Comparison of ENCODE assay signal across 12 cellular contexts in the genomic region with DNA sequence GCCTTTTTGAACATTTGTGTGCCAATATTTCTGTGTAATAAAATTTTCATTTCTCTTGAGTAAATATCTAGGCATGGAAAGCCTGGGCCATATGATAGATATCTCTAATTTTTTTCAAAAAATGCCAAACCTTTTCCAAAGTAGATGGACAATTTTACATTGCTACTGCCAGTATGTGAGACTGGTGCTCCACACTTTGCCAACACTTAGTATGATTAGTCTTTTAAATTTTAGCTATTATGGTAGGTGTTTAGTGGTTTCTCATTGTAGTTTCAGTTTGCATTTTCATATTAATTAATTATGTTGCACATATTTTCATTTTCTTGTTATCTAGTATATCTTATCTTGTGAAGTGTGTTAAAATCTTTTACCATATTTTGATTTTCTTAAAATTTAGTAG. TPM values are rescaled to one million over a fixed set of nuclear protein-coding genes. Genes with fewer than 3 reads are reported as not detected.
"Had no signal": no experiment of that assay in that cellular context is flagged by ENCODE, and none has a peak within 500 bp of the region (broad histone marks: within the 10 kb centered on the region; RNA-seq: fewer than 3 reads in every experiment).

No MANE protein-coding gene starts in this region.

- DNase-seq: GM23248, GOT3, H7, H9, HCEC 1CT, HFFc6 had no signal

- ATAC-seq: GM23338, HCT116 had no signal

- FAIRE-seq: H1, H54 had no signal

- H3K9ac ChIP-seq: GM23248 had no signal

- H3K27ac Mint-ChIP-seq: GM23338, H9, HFFc6 had no signal

- H3K4me3 ChIP-seq: GM23248, GM23338, HAP-1 had no signal

- H3K4me1 Mint-ChIP-seq: GM23338, H9 had no signal

- H3K36me3 ChIP-seq: HAP-1 had no signal

- H3K4me1 ChIP-seq: HAP-1 had no signal

- H3K9me3 ChIP-seq: HAP-1 had no signal

- H3K27ac ChIP-seq: GM23248 had no signal

- H3K4me3 Mint-ChIP-seq: GM23338, H9, HFFc6 had no signal

- H3K4me2 ChIP-seq: GM23338 had no signal

- H2AFZ ChIP-seq: GM23248, GM23338 had no signal

RNA-seq across cellular contexts. Expression of gene TBXT, which starts 52.0 kb away (rescaled TPM):
- total RNA-seq: GM23248, GM23338, H4, HFFc6 had no signal
- polyA plus RNA-seq: GM23248 had no signal
